9 cellular contexts compared by ENCODE assay signal in genomic region chr16:11201498-11202259, GRCh38. TPM values are rescaled to one million over a fixed set of nuclear protein-coding genes. Genes with fewer than 3 reads are reported as not detected.
DNase-seq lines count a peak whose midpoint lies in the region; ATAC-seq, FAIRE-seq and TF ChIP-seq lines count a peak whose summit lies in the region.
"Had no signal": no experiment of that assay in that cellular context is flagged by ENCODE, and none has a peak within 500 bp of the region (broad histone marks: within the 10 kb centered on the region; RNA-seq: fewer than 3 reads in every experiment).

No MANE protein-coding gene starts in this region.

- DNase-seq in NCI-H2171 (lab: John Stamatoyannopoulos, UW): peak; percentile 43
- no peak for DNase-seq in pancreas
- no peak for DNase-seq in GM19240 (ENCODE audit: insufficient read length, low spot score)
- DNase-seq in stimulated activated CD4-positive, alpha-beta T cell treated with anti-CD3 and anti-CD28 coated beads, Interleukin-4, amount 100 ng/mL, for 1 hour: no peak
- DNase-seq: activated CD8-positive, alpha-beta memory T cell treated with anti-CD3 and anti-CD28 coated beads, Interleukin-2, amount 10 ng/mL, durations not matched to agents 7 days and 5 days had no signal

- peak overlapping the region; percentile 78 for H3K27ac Mint-ChIP-seq in dendritic cell treated with granulocyte-macrophage colony-stimulating factor and Interleukin-4, amounts not matched to agents 40 ng/mL and 50 ng/mL, for 4 days
- H3K27ac Mint-ChIP-seq: activated CD8-positive, alpha-beta memory T cell treated with anti-CD3 and anti-CD28 coated beads, Interleukin-2, amount 10 ng/mL, durations not matched to agents 7 days and 5 days had no signal

- no peak for TF ChIP-seq CTCF in pancreas (IDR thresholded peaks at IDR 0.05)

- H3K36me3 Mint-ChIP-seq in dendritic cell treated with granulocyte-macrophage colony-stimulating factor and Interleukin-4, amounts not matched to agents 40 ng/mL and 50 ng/mL, for 4 days (ENCODE audit: low read depth): no peaks in the 10 kb centered on the region
- H3K36me3 Mint-ChIP-seq: activated CD8-positive, alpha-beta memory T cell treated with anti-CD3 and anti-CD28 coated beads, Interleukin-2, amount 10 ng/mL, durations not matched to agents 7 days and 5 days had no signal

- no peaks in the 10 kb centered on the region for H3K27me3 ChIP-seq in pancreas

- peaks cover 3% of the 10 kb centered on the region for H3K27me3 Mint-ChIP-seq in dendritic cell treated with granulocyte-macrophage colony-stimulating factor and Interleukin-4, amounts not matched to agents 40 ng/mL and 50 ng/mL, for 4 days
- H3K27me3 Mint-ChIP-seq: activated CD8-positive, alpha-beta memory T cell treated with anti-CD3 and anti-CD28 coated beads, Interleukin-2, amount 10 ng/mL, durations not matched to agents 7 days and 5 days had no signal

- no peak for FAIRE-seq in pancreas (lab: Jason Lieb, UNC)

- peaks cover 86% of the 10 kb centered on the region for H3K4me1 Mint-ChIP-seq in dendritic cell treated with granulocyte-macrophage colony-stimulating factor and Interleukin-4, amounts not matched to agents 40 ng/mL and 50 ng/mL, for 4 days (ENCODE audit: low read depth)

- no peak overlapping the region for H3K27ac ChIP-seq in pancreas

- H3K4me3 ChIP-seq in pancreas: no peak overlapping the region

- no peaks in the 10 kb centered on the region for H3K9me3 ChIP-seq in pancreas

- H3K9me3 Mint-ChIP-seq in dendritic cell treated with granulocyte-macrophage colony-stimulating factor and Interleukin-4, amounts not matched to agents 40 ng/mL and 50 ng/mL, for 4 days: no peaks in the 10 kb centered on the region

- peaks cover 0 to 2% (median 0%) of the 10 kb centered on the region in 3 donors for H3K4me1 ChIP-seq in pancreas

- peak overlapping the region; percentile 14 for H3K4me3 Mint-ChIP-seq in dendritic cell treated with granulocyte-macrophage colony-stimulating factor and Interleukin-4, amounts not matched to agents 40 ng/mL and 50 ng/mL, for 4 days
- H3K4me3 Mint-ChIP-seq: activated CD8-positive, alpha-beta memory T cell treated with anti-CD3 and anti-CD28 coated beads, Interleukin-2, amount 10 ng/mL, durations not matched to agents 7 days and 5 days had no signal

- no peaks in the 10 kb centered on the region for H3K36me3 ChIP-seq in pancreas

- intact Hi-C loops in dendritic cell treated with granulocyte-macrophage colony-stimulating factor and Interleukin-4, amounts not matched to agents 40 ng/mL and 50 ng/mL, for 4 days (cut with micrococcal nuclease): no loop called here
- intact Hi-C loops in pancreas (cut with DNase I): no loop called here

- peak in 3 of 4 donors; percentile 42 to 46 (median 44) for ATAC-seq in pancreas
- no peak for ATAC-seq in HG03108 (IDR thresholded peaks at IDR 0.05; ENCODE audit: unreplicated experiment)
- ATAC-seq in HG02571 (IDR thresholded peaks at IDR 0.05; ENCODE audit: unreplicated experiment): no peak
- ATAC-seq: activated CD8-positive, alpha-beta memory T cell treated with anti-CD3 and anti-CD28 coated beads, Interleukin-2, amount 10 ng/mL, durations not matched to agents 7 days and 5 days had no signal

- 48 to 59% methylated on average over 15 of the region's 15 CpGs for WGBS in pancreas, 2 donors

- peak; percentile 1 for TF ChIP-seq POLR2A in GM19193 (IDR thresholded peaks at IDR 0.05; ENCODE audit: extremely low read depth, insufficient read depth, insufficient read length)

RNA-seq across cellular contexts. Expression of gene SOCS1, which starts 54.3 kb away (rescaled TPM):
- total RNA-seq in pancreas: 1 to 10 TPM; 1.3 to 7.9 (median 1.8) TPM
- 1 to 10 TPM; 4.6 to 5.7 TPM for polyA plus RNA-seq in pancreas

Comparison
In these comparisons a context has a peak if more than half of its experiments do, and no peak if none do; other contexts are left out.
1. ATAC-seq: peak in pancreas (3 of 4); none in HG03108 (single experiment) and HG02571 (single experiment).